8 cellular contexts compared by ENCODE assay signal in genomic region chr3:11514191-11514770, GRCh38.
A peak's percentile ranks its signal among the peaks of the same experiment; 100 is the strongest.
DNase-seq lines count a peak whose midpoint lies in the region; ATAC-seq and TF ChIP-seq lines count a peak whose summit lies in the region.

No MANE protein-coding gene starts in this region.

- no peak for TF ChIP-seq CTCF in WI38 (IDR thresholded peaks at IDR 0.05; ENCODE audit: low read depth, low read length)

- H3K27ac ChIP-seq in stomach smooth muscle (ENCODE audit: low read length) = peak overlapping the region; percentile 55
- H3K27ac ChIP-seq in naive thymus-derived CD4-positive, alpha-beta T cell (ENCODE audit: low read depth, low read length) = no peak overlapping the region

- ATAC-seq in naive thymus-derived CD4-positive, alpha-beta T cell = no peak
- no peak for ATAC-seq in HG03196 (IDR thresholded peaks at IDR 0.05; ENCODE audit: unreplicated experiment)

- H3K4me1 Mint-ChIP-seq in naive thymus-derived CD4-positive, alpha-beta T cell = peaks cover 5 to 9% (median 8%) of the 10 kb centered on the region in 7 donors

- H3K4me3 ChIP-seq in WI38 (ENCODE audit: low read depth, low read length) = 0 out of 2 replicates have a peak overlapping the region, but pooled peaks have one; percentile 9
- H3K4me3 ChIP-seq in stomach smooth muscle (ENCODE audit: low read length in 2 of 2) = no peak overlapping the region
- H3K4me3 ChIP-seq in naive thymus-derived CD4-positive, alpha-beta T cell (ENCODE audit: low read length) = no peak overlapping the region

- intact Hi-C loops in naive thymus-derived CD4-positive, alpha-beta T cell (cut with micrococcal nuclease) = no loop called here

- peaks cover 0 to 29% (median 16%) of the 10 kb centered on the region in 5 donors for H3K36me3 Mint-ChIP-seq in naive thymus-derived CD4-positive, alpha-beta T cell

- H3K27me3 Mint-ChIP-seq in naive thymus-derived CD4-positive, alpha-beta T cell = no peaks in the 10 kb centered on the region

- H3K27me3 ChIP-seq in stomach smooth muscle (ENCODE audit: control insufficient read depth in 1 of 2, insufficient read depth in 2 of 2, low read length in 2 of 2) = no peaks in the 10 kb centered on the region
- H3K27me3 ChIP-seq in naive thymus-derived CD4-positive, alpha-beta T cell (ENCODE audit: control insufficient read depth in 2 of 2, insufficient read depth in 2 of 2, low read length in 2 of 2) = no peaks in the 10 kb centered on the region

- CTCF ChIA-PET in naive thymus-derived CD4-positive, alpha-beta T cell (lab: Charles Lee) = no interaction called here

- POLR2A ChIA-PET in naive thymus-derived CD4-positive, alpha-beta T cell (lab: Charles Lee) = no interaction called here

- no peak overlapping the region for H3K4me3 Mint-ChIP-seq in naive thymus-derived CD4-positive, alpha-beta T cell

- H3K36me3 ChIP-seq in stomach smooth muscle (ENCODE audit: control insufficient read depth in 2 of 2, insufficient read depth in 2 of 2, low read length in 2 of 2) = no peaks in the 10 kb centered on the region
- no peaks in the 10 kb centered on the region for H3K36me3 ChIP-seq in naive thymus-derived CD4-positive, alpha-beta T cell (ENCODE audit: control insufficient read depth in 2 of 3, insufficient read depth in 3 of 3, low read length in 3 of 3)

- H3K4me1 ChIP-seq in stomach smooth muscle (ENCODE audit: control insufficient read depth, insufficient read depth, low read length) = peaks cover 24% of the 10 kb centered on the region
- H3K4me1 ChIP-seq in naive thymus-derived CD4-positive, alpha-beta T cell (ENCODE audit: control insufficient read depth in 2 of 2, insufficient read depth in 2 of 2, low read length in 2 of 2) = no peaks in the 10 kb centered on the region

- H3K27ac Mint-ChIP-seq in naive thymus-derived CD4-positive, alpha-beta T cell = no peak overlapping the region

- DNase-seq in HK-2 (ENCODE audit: unreplicated experiment) (peak; percentile 60), hepatic stellate cell (ENCODE audit: low spot score) (peak; percentile 92), NCI-H2196 treated with DMSO at 0.1 percent for 48 hours (lab: John Stamatoyannopoulos, UW; ENCODE audit: unreplicated experiment) (no peak)
- DNase-seq in naive thymus-derived CD4-positive, alpha-beta T cell = no peak
- no peak for DNase-seq in activated naive CD4-positive, alpha-beta T cell treated with anti-CD3 and anti-CD28 coated beads, Interleukin-2, amount 50 U/mL, for 16 hours

- peaks cover 0 to 2% (median 0%) of the 10 kb centered on the region in 11 donors for H3K9me3 Mint-ChIP-seq in naive thymus-derived CD4-positive, alpha-beta T cell

- no peaks in the 10 kb centered on the region for H3K9me3 ChIP-seq in stomach smooth muscle (ENCODE audit: control insufficient read depth in 2 of 2, low read length in 2 of 2)
- no peaks in the 10 kb centered on the region for H3K9me3 ChIP-seq in naive thymus-derived CD4-positive, alpha-beta T cell (ENCODE audit: control insufficient read depth in 2 of 3, low read length in 3 of 3)

- no peak overlapping the region for H3K9ac ChIP-seq in stomach smooth muscle (ENCODE audit: low read length in 2 of 2)

Comparison
In these comparisons a context has a peak if more than half of its experiments do, and no peak if none do; other contexts are left out.
1. DNase-seq: peak in HK-2 (single experiment) and hepatic stellate cell (single experiment); none in NCI-H2196 treated with DMSO at 0.1 percent for 48 hours (single experiment), naive thymus-derived CD4-positive, alpha-beta T cell (0 of 9) and activated naive CD4-positive, alpha-beta T cell treated with anti-CD3 and anti-CD28 coated beads, Interleukin-2, amount 50 U/mL, for 16 hours (single experiment).